In genomic region chr18:7846315-7846714, GRCh38 we compare ENCODE assay signal across 15 cellular contexts.
"Had no signal": no experiment of that assay in that cellular context is flagged by ENCODE, and none has a peak within 500 bp of the region (broad histone marks: within the 10 kb centered on the region; RNA-seq: fewer than 3 reads in every experiment).

No MANE protein-coding gene starts in this region.

- H3K9me3 ChIP-seq: right lobe of liver had no signal

- H3K27me3 ChIP-seq: esophagus muscularis mucosa, foreskin keratinocyte, right lobe of liver, tibial artery, upper lobe of left lung had no signal

- H3K27ac ChIP-seq: epithelial cell of prostate, esophagus muscularis mucosa, foreskin keratinocyte, right lobe of liver, tibial artery, upper lobe of left lung had no signal

- H3K4me1 ChIP-seq: foreskin keratinocyte, right lobe of liver, tibial artery, upper lobe of left lung had no signal

- ATAC-seq: effector memory CD8-positive, alpha-beta T cell; foreskin keratinocyte; left colon; natural killer cell; right lobe of liver; stimulated activated effector memory CD8-positive, alpha-beta T cell treated with anti-CD3 and anti-CD28 coated beads, Interleukin-12 subunit alpha, Interleukin-12 subunit beta, amount 100 ng/mL, for 72 hours; stimulated activated naive CD8-positive, alpha-beta T cell treated with anti-CD3 and anti-CD28 coated beads, Interleukin-15, Interleukin-2, amounts not matched to agents 100 U/mL and 50 U/mL, for 24 hours had no signal

- H3K36me3 ChIP-seq: esophagus muscularis mucosa, right lobe of liver, tibial artery, upper lobe of left lung had no signal

- H3K4me3 ChIP-seq: esophagus muscularis mucosa, right lobe of liver, tibial artery, upper lobe of left lung had no signal

- DNase-seq: effector memory CD8-positive, alpha-beta T cell; foreskin keratinocyte; immature natural killer cell; left colon; natural killer cell; posterior cingulate gyrus; right lobe of liver; stimulated activated CD4-positive, alpha-beta T cell treated with anti-CD3 and anti-CD28 coated beads, Interleukin-4, amount 100 ng/mL, for 1 hour; stimulated activated CD8-positive, alpha-beta memory T cell treated with anti-CD3 and anti-CD28 coated beads, Interleukin-4, amount 100 ng/mL, for 48 hours; stimulated activated naive CD8-positive, alpha-beta T cell treated with anti-CD3 and anti-CD28 coated beads, Interleukin-15, Interleukin-2, amounts not matched to agents 100 U/mL and 50 U/mL, for 24 hours; tibial artery; upper lobe of left lung had no signal
